ENCODE assay signal across 8 cellular contexts in genomic region chr11:85947431-85948272, GRCh38.
DNase-seq lines count a peak whose midpoint lies in the region; ATAC-seq, FAIRE-seq and TF ChIP-seq lines count a peak whose summit lies in the region.
"Had no signal": no experiment of that assay in that cellular context is flagged by ENCODE, and none has a peak within 500 bp of the region (broad histone marks: within the 10 kb centered on the region; RNA-seq: fewer than 3 reads in every experiment).

No MANE protein-coding gene starts in this region.

- 24 to 25% methylated on average over 5 of the region's 5 CpGs for WGBS in testis, 2 donors

- H2AFZ ChIP-seq in astrocyte (ENCODE audit: low read depth, low read length): no peak overlapping the region

- H3K9ac ChIP-seq in astrocyte (ENCODE audit: low read length): no peak overlapping the region

- H3K4me2 ChIP-seq in astrocyte (ENCODE audit: low read length): no peak overlapping the region

- H3K4me3 ChIP-seq in astrocyte (ENCODE audit: insufficient read depth, low read depth, low read length) (no peak overlapping the region), testis (no peak overlapping the region)
- H3K4me3 ChIP-seq: SJSA1 had no signal

- peaks cover 25% of the 10 kb centered on the region for H3K4me1 Mint-ChIP-seq in astrocyte (ENCODE audit: low read depth, unreplicated experiment)

- TF ChIP-seq CTCF in astrocyte (IDR thresholded peaks at IDR 0.05; ENCODE audit: insufficient read depth, low read depth, low read length): no peak
- TF ChIP-seq CTCF in testis (IDR thresholded peaks at IDR 0.05): no peak

- no peaks in the 10 kb centered on the region for H4K20me1 ChIP-seq in astrocyte (ENCODE audit: insufficient read depth, low read length)

- peak overlapping the region; percentile 81 for H3K27ac Mint-ChIP-seq in astrocyte (ENCODE audit: unreplicated experiment)

- H3K36me3 Mint-ChIP-seq in astrocyte (ENCODE audit: low read depth, unreplicated experiment): peaks cover 4% of the 10 kb centered on the region

- H3K36me3 ChIP-seq in astrocyte (ENCODE audit: insufficient read depth, low read length): no peaks in the 10 kb centered on the region
- no peaks in the 10 kb centered on the region for H3K36me3 ChIP-seq in testis (ENCODE audit: low read depth, missing control alignments)
- H3K36me3 ChIP-seq: SJSA1 had no signal

- H3K4me1 ChIP-seq in astrocyte (ENCODE audit: insufficient read depth, low read length) (peaks cover 9% of the 10 kb centered on the region), testis (peaks cover 26% of the 10 kb centered on the region)

- H3K27me3 ChIP-seq in astrocyte (ENCODE audit: insufficient read depth, low read length) (no peaks in the 10 kb centered on the region), testis (no peaks in the 10 kb centered on the region)
- H3K27me3 ChIP-seq: SJSA1 had no signal

- no peak for FAIRE-seq in astrocyte (lab: Jason Lieb, UNC)

- DNase-seq in HPDE6-E6E7 (ENCODE audit: extremely low spot score) (peak; percentile 37), astrocyte (ENCODE audit: low read depth) (peak; percentile 76), left colon (no peak), testis (peak; percentile 63), mesenteric fat pad (ENCODE audit: low spot score) (no peak)

- no peak overlapping the region for H3K27ac ChIP-seq in astrocyte (ENCODE audit: low read depth, low read length)
- peak overlapping the region in 1 of 2 donors; percentile 57 for H3K27ac ChIP-seq in testis
- H3K27ac ChIP-seq: SJSA1 had no signal

- no peak for TF ChIP-seq POLR2A in testis (IDR thresholded peaks at IDR 0.05)

- H3K9me3 ChIP-seq in astrocyte (ENCODE audit: insufficient read depth, low read depth, low read length) (no peaks in the 10 kb centered on the region), testis (no peaks in the 10 kb centered on the region)
- H3K9me3 ChIP-seq: SJSA1 had no signal

- H3K9me3 Mint-ChIP-seq in astrocyte (ENCODE audit: unreplicated experiment): peaks cover 4% of the 10 kb centered on the region

- no peak overlapping the region for H3K4me3 Mint-ChIP-seq in astrocyte (ENCODE audit: unreplicated experiment)

- ATAC-seq in GM18907 (IDR thresholded peaks at IDR 0.05; ENCODE audit: unreplicated experiment) (peak; percentile 53), left colon (peak; percentile 30), GM21360 (IDR thresholded peaks at IDR 0.05; ENCODE audit: unreplicated experiment) (no peak)

- H3K27me3 Mint-ChIP-seq in astrocyte (ENCODE audit: low read depth, unreplicated experiment): no peaks in the 10 kb centered on the region

- no peaks in the 10 kb centered on the region for H3K79me2 ChIP-seq in astrocyte (ENCODE audit: insufficient read depth, low read length)

- intact Hi-C loops in left colon (cut with DNase I, micrococcal nuclease) (no loop called here), testis (cut with DNase I; ENCODE audit: low total_unique reads) (loop anchor here (10.0 kb wide), 1 partner anchor 267 kb away; no protein-coding TSS in a partner anchor)

Comparison
In these comparisons a context has a peak if more than half of its experiments do, and no peak if none do; other contexts are left out.
1. DNase-seq: peak in HPDE6-E6E7 (single experiment), astrocyte (single experiment) and testis (single experiment); none in left colon (0 of 2) and mesenteric fat pad (single experiment).